1 cellular context compared by ENCODE assay signal in the genomic region with DNA sequence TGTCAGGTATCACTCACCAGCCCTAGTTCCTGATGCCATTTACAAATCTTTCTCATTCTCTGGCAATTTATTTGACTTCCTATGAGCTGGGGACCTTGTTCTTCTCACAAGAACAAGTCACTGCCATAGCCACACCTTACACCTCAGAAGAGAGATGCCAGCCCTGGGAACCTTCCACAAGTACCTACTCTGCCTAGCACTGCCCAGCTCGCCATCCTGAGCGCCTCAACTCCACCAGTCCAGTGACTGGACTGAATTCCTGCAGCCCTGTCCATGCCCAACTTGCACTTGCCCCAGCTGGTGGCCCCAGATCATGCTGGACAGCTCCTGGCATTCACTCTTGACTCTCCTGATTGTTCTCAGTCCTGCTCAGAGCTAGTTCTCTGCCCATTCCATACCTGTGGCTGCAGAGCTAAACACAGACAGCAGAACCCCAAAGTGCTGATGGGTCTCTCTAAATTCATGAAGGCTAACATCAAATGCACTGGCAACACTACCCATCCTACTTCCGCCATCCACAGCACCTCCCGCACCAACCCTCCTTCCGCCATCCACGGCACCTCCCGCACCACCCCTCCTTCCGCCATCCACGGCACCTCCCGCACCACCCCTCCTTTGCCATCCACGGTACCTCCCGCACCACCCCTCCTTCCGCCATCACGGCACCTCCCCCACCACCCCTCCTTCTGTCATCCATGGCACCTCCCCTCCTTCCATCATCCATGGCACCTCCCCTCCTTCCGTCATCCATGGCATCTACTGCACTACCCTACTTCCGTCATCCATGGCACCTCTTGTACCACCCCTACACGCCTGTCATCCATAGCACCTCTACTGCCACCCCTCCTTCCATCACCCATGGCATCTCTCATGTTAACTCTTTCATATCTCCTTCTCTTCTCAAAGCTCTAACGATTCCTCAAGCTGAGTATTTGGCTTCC.
TF ChIP-seq lines count a peak whose summit lies in the region.

No MANE protein-coding gene starts in this region.

TF ChIP-seq in K562, 482 proteins besides CTCF, POLR2A, EP300 and RAD21 (continued from another document and continues in another):
- TF ChIP-seq, protein P1, sequence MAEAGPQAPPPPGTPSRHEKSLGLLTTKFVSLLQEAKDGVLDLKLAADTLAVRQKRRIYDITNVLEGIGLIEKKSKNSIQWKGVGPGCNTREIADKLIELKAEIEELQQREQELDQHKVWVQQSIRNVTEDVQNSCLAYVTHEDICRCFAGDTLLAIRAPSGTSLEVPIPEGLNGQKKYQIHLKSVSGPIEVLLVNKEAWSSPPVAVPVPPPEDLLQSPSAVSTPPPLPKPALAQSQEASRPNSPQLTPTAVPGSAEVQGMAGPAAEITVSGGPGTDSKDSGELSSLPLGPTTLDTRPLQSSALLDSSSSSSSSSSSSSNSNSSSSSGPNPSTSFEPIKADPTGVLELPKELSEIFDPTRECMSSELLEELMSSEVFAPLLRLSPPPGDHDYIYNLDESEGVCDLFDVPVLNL (CRISPR knock-in tag; IDR thresholded peaks at IDR 0.05; ENCODE audit: low read depth) = no peak
- TF ChIP-seq PURB (CRISPR knock-in tag; IDR thresholded peaks at IDR 0.05; ENCODE audit: low read depth) (no peak), CTBP1 (IDR thresholded peaks at IDR 0.05; ENCODE audit: borderline replicate concordance) (peak; percentile 67; the same call in 1 of the 2 replicates), ZNF174 (CRISPR knock-in tag; IDR thresholded peaks at IDR 0.05) (no peak), ZNF408 (CRISPR knock-in tag; IDR thresholded peaks at IDR 0.05; ENCODE audit: low read depth) (no peak), HNRNPH1 (optimal IDR thresholded peaks at IDR 0.05; ENCODE audit: low read depth, low read length) (no peak), TAF1 (IDR thresholded peaks at IDR 0.05; ENCODE audit: control insufficient read depth, extremely low read depth, insufficient read depth, low read length, severe bottlenecking) (no peak), HOXB6 (CRISPR knock-in tag; IDR thresholded peaks at IDR 0.05; ENCODE audit: borderline replicate concordance) (peak; percentile 35; the same call in 1 of the 2 replicates), TEAD1 (CRISPR knock-in tag; IDR thresholded peaks at IDR 0.05) (peak; percentile 49 to 86; a peak in 3 of 4 replicates), FUS (optimal IDR thresholded peaks at IDR 0.05; ENCODE audit: low read depth, low read length) (no peak), ZNF133 (CRISPR knock-in tag; IDR thresholded peaks at IDR 0.05) (no peak), STAT5B (CRISPR knock-in tag; IDR thresholded peaks at IDR 0.05) (no peak), NCOA6 (IDR thresholded peaks at IDR 0.05) (no peak), RFX1 (IDR thresholded peaks at IDR 0.05) (no peak), HNRNPL (IDR thresholded peaks at IDR 0.05; ENCODE audit: low read depth, low read length) (no peak), EGR1 (conservative IDR thresholded peaks at IDR 0.05) (no peak), YBX1 (IDR thresholded peaks at IDR 0.05) (no peak; the same call in 1 of the 2 replicates), SMAD3 (CRISPR knock-in tag; conservative IDR thresholded peaks at IDR 0.05) (no peak), HDGF (IDR thresholded peaks at IDR 0.05) (peak; percentile 63; the same call in 1 of the 2 replicates), YY1 (IDR thresholded peaks at IDR 0.05; ENCODE audit: borderline replicate concordance in 1 of 3, control insufficient read depth in 1 of 3, extremely low read depth in 1 of 3, insufficient read depth in 3 of 3, insufficient read length in 1 of 3, insufficient replicate concordance in 2 of 3, low read depth in 1 of 3, low read length in 2 of 3) (peak in 1 of 3 experiments; percentile 24), MCM5 (IDR thresholded peaks at IDR 0.05; ENCODE audit: low read depth) (no peak), ESRRA (IDR thresholded peaks at IDR 0.05; ENCODE audit: borderline replicate concordance, low read depth) (no peak), NFE2 (IDR thresholded peaks at IDR 0.05; ENCODE audit: low read depth) (no peak), HIVEP1 (CRISPR knock-in tag; IDR thresholded peaks at IDR 0.05) (0 out of 2 replicates have a peak, but pooled peaks have one; percentile 67), ETV6 (IDR thresholded peaks at IDR 0.05; ENCODE audit: borderline replicate concordance in 1 of 2, low read depth in 2 of 2, low read length in 1 of 2) (no peak), ETV6 (CRISPR knock-in tag; IDR thresholded peaks at IDR 0.05; ENCODE audit: borderline replicate concordance) (no peak), KDM1A (IDR thresholded peaks at IDR 0.05) (no peak; a peak in 1 of 4 replicates), HLTF (IDR thresholded peaks at IDR 0.05) (no peak), SMARCB1 (IDR thresholded peaks at IDR 0.05; ENCODE audit: insufficient read length, low read depth) (no peak), TCF7 (IDR thresholded peaks at IDR 0.05; ENCODE audit: borderline replicate concordance) (no peak)
- TF ChIP-seq, protein P2, sequence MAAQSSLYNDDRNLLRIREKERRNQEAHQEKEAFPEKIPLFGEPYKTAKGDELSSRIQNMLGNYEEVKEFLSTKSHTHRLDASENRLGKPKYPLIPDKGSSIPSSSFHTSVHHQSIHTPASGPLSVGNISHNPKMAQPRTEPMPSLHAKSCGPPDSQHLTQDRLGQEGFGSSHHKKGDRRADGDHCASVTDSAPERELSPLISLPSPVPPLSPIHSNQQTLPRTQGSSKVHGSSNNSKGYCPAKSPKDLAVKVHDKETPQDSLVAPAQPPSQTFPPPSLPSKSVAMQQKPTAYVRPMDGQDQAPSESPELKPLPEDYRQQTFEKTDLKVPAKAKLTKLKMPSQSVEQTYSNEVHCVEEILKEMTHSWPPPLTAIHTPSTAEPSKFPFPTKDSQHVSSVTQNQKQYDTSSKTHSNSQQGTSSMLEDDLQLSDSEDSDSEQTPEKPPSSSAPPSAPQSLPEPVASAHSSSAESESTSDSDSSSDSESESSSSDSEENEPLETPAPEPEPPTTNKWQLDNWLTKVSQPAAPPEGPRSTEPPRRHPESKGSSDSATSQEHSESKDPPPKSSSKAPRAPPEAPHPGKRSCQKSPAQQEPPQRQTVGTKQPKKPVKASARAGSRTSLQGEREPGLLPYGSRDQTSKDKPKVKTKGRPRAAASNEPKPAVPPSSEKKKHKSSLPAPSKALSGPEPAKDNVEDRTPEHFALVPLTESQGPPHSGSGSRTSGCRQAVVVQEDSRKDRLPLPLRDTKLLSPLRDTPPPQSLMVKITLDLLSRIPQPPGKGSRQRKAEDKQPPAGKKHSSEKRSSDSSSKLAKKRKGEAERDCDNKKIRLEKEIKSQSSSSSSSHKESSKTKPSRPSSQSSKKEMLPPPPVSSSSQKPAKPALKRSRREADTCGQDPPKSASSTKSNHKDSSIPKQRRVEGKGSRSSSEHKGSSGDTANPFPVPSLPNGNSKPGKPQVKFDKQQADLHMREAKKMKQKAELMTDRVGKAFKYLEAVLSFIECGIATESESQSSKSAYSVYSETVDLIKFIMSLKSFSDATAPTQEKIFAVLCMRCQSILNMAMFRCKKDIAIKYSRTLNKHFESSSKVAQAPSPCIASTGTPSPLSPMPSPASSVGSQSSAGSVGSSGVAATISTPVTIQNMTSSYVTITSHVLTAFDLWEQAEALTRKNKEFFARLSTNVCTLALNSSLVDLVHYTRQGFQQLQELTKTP (IDR thresholded peaks at IDR 0.05; ENCODE audit: low read depth in 1 of 2, partially characterized antibody in 2 of 2) = peak in 1 of 2 experiments; percentile 75
- TF ChIP-seq, protein P3, sequence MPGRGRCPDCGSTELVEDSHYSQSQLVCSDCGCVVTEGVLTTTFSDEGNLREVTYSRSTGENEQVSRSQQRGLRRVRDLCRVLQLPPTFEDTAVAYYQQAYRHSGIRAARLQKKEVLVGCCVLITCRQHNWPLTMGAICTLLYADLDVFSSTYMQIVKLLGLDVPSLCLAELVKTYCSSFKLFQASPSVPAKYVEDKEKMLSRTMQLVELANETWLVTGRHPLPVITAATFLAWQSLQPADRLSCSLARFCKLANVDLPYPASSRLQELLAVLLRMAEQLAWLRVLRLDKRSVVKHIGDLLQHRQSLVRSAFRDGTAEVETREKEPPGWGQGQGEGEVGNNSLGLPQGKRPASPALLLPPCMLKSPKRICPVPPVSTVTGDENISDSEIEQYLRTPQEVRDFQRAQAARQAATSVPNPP (IDR thresholded peaks at IDR 0.05; ENCODE audit: borderline replicate concordance, insufficient read depth, insufficient read length) = no peak
- TF ChIP-seq, protein P4, sequence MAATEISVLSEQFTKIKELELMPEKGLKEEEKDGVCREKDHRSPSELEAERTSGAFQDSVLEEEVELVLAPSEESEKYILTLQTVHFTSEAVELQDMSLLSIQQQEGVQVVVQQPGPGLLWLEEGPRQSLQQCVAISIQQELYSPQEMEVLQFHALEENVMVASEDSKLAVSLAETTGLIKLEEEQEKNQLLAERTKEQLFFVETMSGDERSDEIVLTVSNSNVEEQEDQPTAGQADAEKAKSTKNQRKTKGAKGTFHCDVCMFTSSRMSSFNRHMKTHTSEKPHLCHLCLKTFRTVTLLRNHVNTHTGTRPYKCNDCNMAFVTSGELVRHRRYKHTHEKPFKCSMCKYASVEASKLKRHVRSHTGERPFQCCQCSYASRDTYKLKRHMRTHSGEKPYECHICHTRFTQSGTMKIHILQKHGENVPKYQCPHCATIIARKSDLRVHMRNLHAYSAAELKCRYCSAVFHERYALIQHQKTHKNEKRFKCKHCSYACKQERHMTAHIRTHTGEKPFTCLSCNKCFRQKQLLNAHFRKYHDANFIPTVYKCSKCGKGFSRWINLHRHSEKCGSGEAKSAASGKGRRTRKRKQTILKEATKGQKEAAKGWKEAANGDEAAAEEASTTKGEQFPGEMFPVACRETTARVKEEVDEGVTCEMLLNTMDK (IDR thresholded peaks at IDR 0.05; ENCODE audit: borderline replicate concordance, insufficient read depth, low read depth, low read length, poor library complexity, severe bottlenecking) = no peak
- TF ChIP-seq, protein P5, sequence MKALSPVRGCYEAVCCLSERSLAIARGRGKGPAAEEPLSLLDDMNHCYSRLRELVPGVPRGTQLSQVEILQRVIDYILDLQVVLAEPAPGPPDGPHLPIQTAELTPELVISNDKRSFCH (CRISPR knock-in tag; IDR thresholded peaks at IDR 0.05) = no peak
- TF ChIP-seq, protein P5 (tag; IDR thresholded peaks at IDR 0.05) = peak; percentile 84
- TF ChIP-seq, protein P6, sequence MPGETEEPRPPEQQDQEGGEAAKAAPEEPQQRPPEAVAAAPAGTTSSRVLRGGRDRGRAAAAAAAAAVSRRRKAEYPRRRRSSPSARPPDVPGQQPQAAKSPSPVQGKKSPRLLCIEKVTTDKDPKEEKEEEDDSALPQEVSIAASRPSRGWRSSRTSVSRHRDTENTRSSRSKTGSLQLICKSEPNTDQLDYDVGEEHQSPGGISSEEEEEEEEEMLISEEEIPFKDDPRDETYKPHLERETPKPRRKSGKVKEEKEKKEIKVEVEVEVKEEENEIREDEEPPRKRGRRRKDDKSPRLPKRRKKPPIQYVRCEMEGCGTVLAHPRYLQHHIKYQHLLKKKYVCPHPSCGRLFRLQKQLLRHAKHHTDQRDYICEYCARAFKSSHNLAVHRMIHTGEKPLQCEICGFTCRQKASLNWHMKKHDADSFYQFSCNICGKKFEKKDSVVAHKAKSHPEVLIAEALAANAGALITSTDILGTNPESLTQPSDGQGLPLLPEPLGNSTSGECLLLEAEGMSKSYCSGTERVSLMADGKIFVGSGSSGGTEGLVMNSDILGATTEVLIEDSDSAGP (CRISPR knock-in tag; IDR thresholded peaks at IDR 0.05) = no peak
- TF ChIP-seq, protein P7, sequence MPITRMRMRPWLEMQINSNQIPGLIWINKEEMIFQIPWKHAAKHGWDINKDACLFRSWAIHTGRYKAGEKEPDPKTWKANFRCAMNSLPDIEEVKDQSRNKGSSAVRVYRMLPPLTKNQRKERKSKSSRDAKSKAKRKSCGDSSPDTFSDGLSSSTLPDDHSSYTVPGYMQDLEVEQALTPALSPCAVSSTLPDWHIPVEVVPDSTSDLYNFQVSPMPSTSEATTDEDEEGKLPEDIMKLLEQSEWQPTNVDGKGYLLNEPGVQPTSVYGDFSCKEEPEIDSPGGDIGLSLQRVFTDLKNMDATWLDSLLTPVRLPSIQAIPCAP (CRISPR knock-in tag; IDR thresholded peaks at IDR 0.05; ENCODE audit: borderline replicate concordance) = no peak
- TF ChIP-seq, protein P8, sequence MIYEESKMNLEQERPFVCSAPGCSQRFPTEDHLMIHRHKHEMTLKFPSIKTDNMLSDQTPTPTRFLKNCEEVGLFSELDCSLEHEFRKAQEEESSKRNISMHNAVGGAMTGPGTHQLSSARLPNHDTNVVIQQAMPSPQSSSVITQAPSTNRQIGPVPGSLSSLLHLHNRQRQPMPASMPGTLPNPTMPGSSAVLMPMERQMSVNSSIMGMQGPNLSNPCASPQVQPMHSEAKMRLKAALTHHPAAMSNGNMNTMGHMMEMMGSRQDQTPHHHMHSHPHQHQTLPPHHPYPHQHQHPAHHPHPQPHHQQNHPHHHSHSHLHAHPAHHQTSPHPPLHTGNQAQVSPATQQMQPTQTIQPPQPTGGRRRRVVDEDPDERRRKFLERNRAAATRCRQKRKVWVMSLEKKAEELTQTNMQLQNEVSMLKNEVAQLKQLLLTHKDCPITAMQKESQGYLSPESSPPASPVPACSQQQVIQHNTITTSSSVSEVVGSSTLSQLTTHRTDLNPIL (CRISPR knock-in tag; IDR thresholded peaks at IDR 0.05) = no peak
- TF ChIP-seq, protein P9, sequence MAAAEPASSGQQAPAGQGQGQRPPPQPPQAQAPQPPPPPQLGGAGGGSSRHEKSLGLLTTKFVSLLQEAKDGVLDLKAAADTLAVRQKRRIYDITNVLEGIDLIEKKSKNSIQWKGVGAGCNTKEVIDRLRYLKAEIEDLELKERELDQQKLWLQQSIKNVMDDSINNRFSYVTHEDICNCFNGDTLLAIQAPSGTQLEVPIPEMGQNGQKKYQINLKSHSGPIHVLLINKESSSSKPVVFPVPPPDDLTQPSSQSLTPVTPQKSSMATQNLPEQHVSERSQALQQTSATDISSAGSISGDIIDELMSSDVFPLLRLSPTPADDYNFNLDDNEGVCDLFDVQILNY (CRISPR knock-in tag; IDR thresholded peaks at IDR 0.05) = no peak
- TF ChIP-seq, protein P10, sequence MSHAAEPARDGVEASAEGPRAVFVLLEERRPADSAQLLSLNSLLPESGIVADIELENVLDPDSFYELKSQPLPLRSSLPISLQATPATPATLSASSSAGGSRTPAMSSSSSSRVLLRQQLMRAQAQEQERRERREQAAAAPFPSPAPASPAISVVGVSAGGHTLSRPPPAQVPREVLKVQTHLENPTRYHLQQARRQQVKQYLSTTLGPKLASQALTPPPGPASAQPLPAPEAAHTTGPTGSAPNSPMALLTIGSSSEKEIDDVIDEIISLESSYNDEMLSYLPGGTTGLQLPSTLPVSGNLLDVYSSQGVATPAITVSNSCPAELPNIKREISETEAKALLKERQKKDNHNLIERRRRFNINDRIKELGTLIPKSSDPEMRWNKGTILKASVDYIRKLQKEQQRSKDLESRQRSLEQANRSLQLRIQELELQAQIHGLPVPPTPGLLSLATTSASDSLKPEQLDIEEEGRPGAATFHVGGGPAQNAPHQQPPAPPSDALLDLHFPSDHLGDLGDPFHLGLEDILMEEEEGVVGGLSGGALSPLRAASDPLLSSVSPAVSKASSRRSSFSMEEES (CRISPR knock-in tag; IDR thresholded peaks at IDR 0.05) = no peak
- TF ChIP-seq, protein P11, sequence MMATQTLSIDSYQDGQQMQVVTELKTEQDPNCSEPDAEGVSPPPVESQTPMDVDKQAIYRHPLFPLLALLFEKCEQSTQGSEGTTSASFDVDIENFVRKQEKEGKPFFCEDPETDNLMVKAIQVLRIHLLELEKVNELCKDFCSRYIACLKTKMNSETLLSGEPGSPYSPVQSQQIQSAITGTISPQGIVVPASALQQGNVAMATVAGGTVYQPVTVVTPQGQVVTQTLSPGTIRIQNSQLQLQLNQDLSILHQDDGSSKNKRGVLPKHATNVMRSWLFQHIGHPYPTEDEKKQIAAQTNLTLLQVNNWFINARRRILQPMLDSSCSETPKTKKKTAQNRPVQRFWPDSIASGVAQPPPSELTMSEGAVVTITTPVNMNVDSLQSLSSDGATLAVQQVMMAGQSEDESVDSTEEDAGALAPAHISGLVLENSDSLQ (IDR thresholded peaks at IDR 0.05) = peak; percentile 74
